In genomic region chr2:45774688-45775244, GRCh38 we compare ENCODE assay signal across 17 cellular contexts.
"Had no signal": no experiment of that assay in that cellular context is flagged by ENCODE, and none has a peak within 500 bp of the region (broad histone marks: within the 10 kb centered on the region; RNA-seq: fewer than 3 reads in every experiment).

No MANE protein-coding gene starts in this region.

- H3K27ac Mint-ChIP-seq: activated naive CD8-positive, alpha-beta T cell treated with anti-CD3 and anti-CD28 coated beads for 36 hours; mesothelial cell of epicardium; stimulated activated naive CD8-positive, alpha-beta T cell treated with anti-CD3 and anti-CD28 coated beads, Interleukin-15, amount 100 ng/mL, for 72 hours had no signal

- H3K4me3 ChIP-seq: dorsolateral prefrontal cortex, thoracic aorta had no signal

- DNase-seq: activated CD4-positive, alpha-beta T cell treated with anti-CD3 and anti-CD28 coated beads for 1 hour; activated CD4-positive, alpha-beta T cell treated with anti-CD3 and anti-CD28 coated beads, Interleukin-2, amount 50 U/mL, for 48 hours; activated gamma-delta T cell; activated naive CD8-positive, alpha-beta T cell treated with anti-CD3 and anti-CD28 coated beads for 36 hours; activated T-cell treated with anti-CD3 and anti-CD28 coated beads, Interleukin-2, amount 50 U/mL, for 4 hours; brain microvascular endothelial cell; cerebellar nuclear complex; dorsolateral prefrontal cortex; glutamatergic neuron; naive thymus-derived CD8-positive, alpha-beta T cell; stimulated activated CD4-positive, alpha-beta T cell treated with anti-CD3 and anti-CD28 coated beads, Interleukin-12 subunit alpha, Interleukin-12 subunit beta, amount 100 ng/mL, for 4 hours; stimulated activated CD4-positive, alpha-beta T cell treated with anti-CD3 and anti-CD28 coated beads, Interleukin-2, amount 100 ng/mL, for 48 hours; stimulated activated CD8-positive, alpha-beta memory T cell treated with anti-CD3 and anti-CD28 coated beads, Interleukin-4, amount 100 ng/mL, for 48 hours; stimulated activated naive CD8-positive, alpha-beta T cell treated with anti-CD3 and anti-CD28 coated beads, Interleukin-15, amount 100 ng/mL, for 72 hours had no signal

- H3K27me3 Mint-ChIP-seq: activated naive CD8-positive, alpha-beta T cell treated with anti-CD3 and anti-CD28 coated beads for 36 hours; naive thymus-derived CD8-positive, alpha-beta T cell; stimulated activated naive CD8-positive, alpha-beta T cell treated with anti-CD3 and anti-CD28 coated beads, Interleukin-15, amount 100 ng/mL, for 72 hours had no signal

- H3K27ac ChIP-seq: brain microvascular endothelial cell, dorsolateral prefrontal cortex, thoracic aorta had no signal

- H3K4me3 Mint-ChIP-seq: activated naive CD8-positive, alpha-beta T cell treated with anti-CD3 and anti-CD28 coated beads for 36 hours; activated T-cell treated with anti-CD3 and anti-CD28 coated beads, Interleukin-2, amount 50 U/mL, for 4 hours; mesothelial cell of epicardium; naive thymus-derived CD8-positive, alpha-beta T cell; stimulated activated naive CD8-positive, alpha-beta T cell treated with anti-CD3 and anti-CD28 coated beads, Interleukin-15, amount 100 ng/mL, for 72 hours had no signal

- H3K27me3 ChIP-seq: brain microvascular endothelial cell, dorsolateral prefrontal cortex had no signal

- H3K9me3 Mint-ChIP-seq: activated naive CD8-positive, alpha-beta T cell treated with anti-CD3 and anti-CD28 coated beads for 36 hours; activated T-cell treated with anti-CD3 and anti-CD28 coated beads, Interleukin-2, amount 50 U/mL, for 4 hours; naive thymus-derived CD8-positive, alpha-beta T cell; stimulated activated naive CD8-positive, alpha-beta T cell treated with anti-CD3 and anti-CD28 coated beads, Interleukin-15, amount 100 ng/mL, for 72 hours had no signal

- H3K36me3 Mint-ChIP-seq: activated naive CD8-positive, alpha-beta T cell treated with anti-CD3 and anti-CD28 coated beads for 36 hours; naive thymus-derived CD8-positive, alpha-beta T cell had no signal

- ATAC-seq: activated T-cell treated with anti-CD3 and anti-CD28 coated beads, Interleukin-2, amount 50 U/mL, for 4 hours; naive thymus-derived CD8-positive, alpha-beta T cell; sciatic nerve; stimulated activated naive CD8-positive, alpha-beta T cell treated with anti-CD3 and anti-CD28 coated beads, Interleukin-15, amount 100 ng/mL, for 72 hours had no signal

- H3K36me3 ChIP-seq: brain microvascular endothelial cell, thoracic aorta had no signal

- H3K9me3 ChIP-seq: thoracic aorta had no signal
